25 cellular contexts compared by ENCODE assay signal in genomic region chr19:18772620-18773587, GRCh38. TPM values are rescaled to one million over a fixed set of nuclear protein-coding genes. Genes with fewer than 3 reads are reported as not detected.
A peak's percentile ranks its signal among the peaks of the same experiment; 100 is the strongest.
DNase-seq lines count a peak whose midpoint lies in the region; ATAC-seq and TF ChIP-seq lines count a peak whose summit lies in the region.
"Had no signal": no experiment of that assay in that cellular context is flagged by ENCODE, and none has a peak within 500 bp of the region (broad histone marks: within the 10 kb centered on the region; RNA-seq: fewer than 3 reads in every experiment).

No MANE protein-coding gene starts in this region.

- H3K4me3 ChIP-seq in heart left ventricle (no peak overlapping the region), Peyer's patch (no peak overlapping the region)
- H3K4me3 ChIP-seq: A549, uterus had no signal

- DNase-seq in Right ventricle myocardium inferior (ENCODE audit: missing footprints) (peak; percentile 45), heart left ventricle (no peak), SHP77 (lab: John Stamatoyannopoulos, UW) (peak; percentile 49 to 83), endothelial cell (ENCODE audit: low spot score) (no peak), Peyer's patch (no peak), GM19238 (ENCODE audit: insufficient read length, low spot score) (no peak), mesenteric fat pad (ENCODE audit: low spot score) (no peak)
- DNase-seq in natural killer cell treated with Interleukin-12 subunit alpha and Interleukin-12 subunit beta and Interleukin-15 and Interleukin-18, amount 100 ng/mL, for 72 hours (ENCODE audit: low spot score): no peak
- DNase-seq: activated B cell treated with CpG ODN at 0.5 μM for 24 hours; activated CD8-positive, alpha-beta memory T cell treated with anti-CD3 and anti-CD28 coated beads for 24 hours; activated T-cell treated with anti-CD3 and anti-CD28 coated beads, Interleukin-2, amount 50 U/mL, for 4 hours; aorta; Calu3; effector CD4-positive, alpha-beta T cell; naive B cell; NCI-H1048; NCI-H526; uterus had no signal

- peaks cover 22% of the 10 kb centered on the region for H3K27me3 Mint-ChIP-seq in endothelial cell (ENCODE audit: unreplicated experiment)
- H3K27me3 Mint-ChIP-seq in natural killer cell treated with Interleukin-12 subunit alpha and Interleukin-12 subunit beta and Interleukin-15 and Interleukin-18, amount 100 ng/mL, for 72 hours: no peaks in the 10 kb centered on the region
- H3K27me3 Mint-ChIP-seq: activated B cell treated with CpG ODN at 0.5 μM for 24 hours; activated naive CD4-positive, alpha-beta T cell treated with anti-CD3 and anti-CD28 coated beads, Interleukin-2, amount 50 U/mL, for 24 hours; memory B cell; naive B cell had no signal

- H3K27me3 ChIP-seq in heart left ventricle: peaks cover 0 to 7% (median 0%) of the 10 kb centered on the region in 9 donors
- H3K27me3 ChIP-seq in Peyer's patch: no peaks in the 10 kb centered on the region
- H3K27me3 ChIP-seq: uterus had no signal

- TF ChIP-seq POLR2A in heart left ventricle (IDR thresholded peaks at IDR 0.05) (no peak), Peyer's patch (IDR thresholded peaks at IDR 0.05) (no peak)

- no peaks in the 10 kb centered on the region for H3K36me3 ChIP-seq in heart left ventricle
- H3K36me3 ChIP-seq in Peyer's patch: no peaks in the 10 kb centered on the region
- H3K36me3 ChIP-seq: uterus had no signal

- no peak overlapping the region for H3K27ac ChIP-seq in heart left ventricle
- H3K27ac ChIP-seq in Peyer's patch: no peak overlapping the region
- H3K27ac ChIP-seq: A549, KMS-11, parathyroid adenoma, uterus had no signal

- ATAC-seq in Right ventricle myocardium inferior: no peak
- no peak for ATAC-seq in heart left ventricle
- no peak for ATAC-seq in natural killer cell treated with Interleukin-12 subunit alpha and Interleukin-12 subunit beta and Interleukin-15 and Interleukin-18, amount 100 ng/mL, for 72 hours
- ATAC-seq: A549; activated T-cell treated with anti-CD3 and anti-CD28 coated beads, Interleukin-2, amount 50 U/mL, for 4 hours; sciatic nerve had no signal

- H3K4me1 Mint-ChIP-seq in endothelial cell (ENCODE audit: unreplicated experiment): no peaks in the 10 kb centered on the region
- H3K4me1 Mint-ChIP-seq in natural killer cell treated with Interleukin-12 subunit alpha and Interleukin-12 subunit beta and Interleukin-15 and Interleukin-18, amount 100 ng/mL, for 72 hours (ENCODE audit: low read depth in 2 of 2): peaks cover 2 to 6% of the 10 kb centered on the region in 2 donors
- H3K4me1 Mint-ChIP-seq: activated B cell treated with CpG ODN at 0.5 μM for 24 hours; activated naive CD4-positive, alpha-beta T cell treated with anti-CD3 and anti-CD28 coated beads, Interleukin-2, amount 50 U/mL, for 24 hours; memory B cell had no signal

- H3K9me3 Mint-ChIP-seq in endothelial cell (ENCODE audit: unreplicated experiment): no peaks in the 10 kb centered on the region
- H3K9me3 Mint-ChIP-seq in natural killer cell treated with Interleukin-12 subunit alpha and Interleukin-12 subunit beta and Interleukin-15 and Interleukin-18, amount 100 ng/mL, for 72 hours: no peaks in the 10 kb centered on the region
- H3K9me3 Mint-ChIP-seq: activated B cell treated with CpG ODN at 0.5 μM for 24 hours; activated naive CD4-positive, alpha-beta T cell treated with anti-CD3 and anti-CD28 coated beads, Interleukin-2, amount 50 U/mL, for 24 hours; activated T-cell treated with anti-CD3 and anti-CD28 coated beads, Interleukin-2, amount 50 U/mL, for 4 hours; memory B cell; naive B cell; T-helper 1 cell treated with Interleukin-12 subunit alpha and Interleukin-12 subunit beta and Interleukin-4 antibody, amounts not matched to agents 30 μg/mL and 1 μg/mL, for 36 hours had no signal

- H3K9me3 ChIP-seq in heart left ventricle (no peaks in the 10 kb centered on the region), Peyer's patch (no peaks in the 10 kb centered on the region)
- H3K9me3 ChIP-seq: A549, uterus had no signal

- H3K4me1 ChIP-seq in heart left ventricle (peaks cover 0 to 5% (median 0%) of the 10 kb centered on the region in 12 donors), Peyer's patch (no peaks in the 10 kb centered on the region)
- H3K4me1 ChIP-seq: uterus had no signal

- 84 to 92% (median 88%) methylated on average over 19 to 27 of the region's 27 CpGs for WGBS in heart left ventricle, 4 donors

- H3K4me3 Mint-ChIP-seq in endothelial cell (ENCODE audit: unreplicated experiment): no peak overlapping the region
- H3K4me3 Mint-ChIP-seq in natural killer cell treated with Interleukin-12 subunit alpha and Interleukin-12 subunit beta and Interleukin-15 and Interleukin-18, amount 100 ng/mL, for 72 hours: no peak overlapping the region
- H3K4me3 Mint-ChIP-seq: activated B cell treated with CpG ODN at 0.5 μM for 24 hours; activated naive CD4-positive, alpha-beta T cell treated with anti-CD3 and anti-CD28 coated beads, Interleukin-2, amount 50 U/mL, for 24 hours; activated T-cell treated with anti-CD3 and anti-CD28 coated beads, Interleukin-2, amount 50 U/mL, for 4 hours; memory B cell; naive B cell; T-helper 1 cell treated with Interleukin-12 subunit alpha and Interleukin-12 subunit beta and Interleukin-4 antibody, amounts not matched to agents 30 μg/mL and 1 μg/mL, for 36 hours had no signal

- peak overlapping the region; percentile 31 for H3K27ac Mint-ChIP-seq in endothelial cell (ENCODE audit: unreplicated experiment)
- no peak overlapping the region for H3K27ac Mint-ChIP-seq in natural killer cell treated with Interleukin-12 subunit alpha and Interleukin-12 subunit beta and Interleukin-15 and Interleukin-18, amount 100 ng/mL, for 72 hours
- H3K27ac Mint-ChIP-seq: activated B cell treated with CpG ODN at 0.5 μM for 24 hours; activated naive CD4-positive, alpha-beta T cell treated with anti-CD3 and anti-CD28 coated beads, Interleukin-2, amount 50 U/mL, for 24 hours; memory B cell; T-helper 1 cell treated with Interleukin-12 subunit alpha and Interleukin-12 subunit beta and Interleukin-4 antibody, amounts not matched to agents 30 μg/mL and 1 μg/mL, for 36 hours had no signal

- H3K36me3 Mint-ChIP-seq in endothelial cell (ENCODE audit: low read depth, unreplicated experiment): peaks cover 5% of the 10 kb centered on the region
- H3K36me3 Mint-ChIP-seq in natural killer cell treated with Interleukin-12 subunit alpha and Interleukin-12 subunit beta and Interleukin-15 and Interleukin-18, amount 100 ng/mL, for 72 hours: no peaks in the 10 kb centered on the region
- H3K36me3 Mint-ChIP-seq: activated naive CD4-positive, alpha-beta T cell treated with anti-CD3 and anti-CD28 coated beads, Interleukin-2, amount 50 U/mL, for 24 hours; naive B cell had no signal

- TF ChIP-seq CTCF in heart left ventricle (IDR thresholded peaks at IDR 0.05): no peak
- no peak for TF ChIP-seq CTCF in endothelial cell (IDR thresholded peaks at IDR 0.05; ENCODE audit: unreplicated experiment)
- TF ChIP-seq CTCF in Peyer's patch (IDR thresholded peaks at IDR 0.05): no peak

- intact Hi-C loops in Right ventricle myocardium inferior (cut with DNase I) (no loop called here), heart left ventricle (cut with DNase I) (no loop called here)

RNA-seq across cellular contexts. Expression of gene COMP, which starts 18.2 kb away (rescaled TPM):
- total RNA-seq in Right ventricle myocardium inferior: not detected
- total RNA-seq in heart left ventricle: 1 to 10 TPM in 3 of 9 donors, under 1 TPM in 5, not detected in 1; 0.16 to 2.7 (median 0.60) TPM
- polyA plus RNA-seq in heart left ventricle: under 1 TPM; 0.11 to 0.53 TPM
- not detected for total RNA-seq in endothelial cell (ENCODE audit: unreplicated experiment)
- total RNA-seq in Peyer's patch: under 1 TPM in 1 of 4 donors, not detected in 3; 0.40 TPM
- total RNA-seq in natural killer cell treated with Interleukin-12 subunit alpha and Interleukin-12 subunit beta and Interleukin-15 and Interleukin-18, amount 100 ng/mL, for 72 hours: not detected
- total RNA-seq in mesenteric fat pad: 21.2 TPM
- total RNA-seq: activated T-cell treated with anti-CD3 and anti-CD28 coated beads, Interleukin-2, amount 50 U/mL, for 4 hours; Calu3 had no signal
- polyA plus RNA-seq: A549 had no signal

RNA-seq across cellular contexts. Expression of gene UPF1, which starts 58.9 kb away (rescaled TPM):
- total RNA-seq in Right ventricle myocardium inferior: 37.0 TPM
- total RNA-seq in heart left ventricle: 10 to 100 TPM; 27.5 to 84.4 (median 40.2) TPM
- 10 to 100 TPM; 33.4 to 34.3 TPM for polyA plus RNA-seq in heart left ventricle
- 69.8 TPM for total RNA-seq in endothelial cell (ENCODE audit: unreplicated experiment)
- 100 to 1,000 TPM in 3 of 4 donors, 10 to 100 TPM in 1; 63.9 to 157 (median 127) TPM for total RNA-seq in Peyer's patch
- total RNA-seq in natural killer cell treated with Interleukin-12 subunit alpha and Interleukin-12 subunit beta and Interleukin-15 and Interleukin-18, amount 100 ng/mL, for 72 hours: 100 to 1,000 TPM; 104 to 150 TPM
- 53.8 TPM for total RNA-seq in mesenteric fat pad

Comparison
In these comparisons a context has a peak if more than half of its experiments do, and no peak if none do; other contexts are left out.
1. DNase-seq: peak in Right ventricle myocardium inferior (single experiment) and SHP77 (2 of 2); none in heart left ventricle (0 of 5), endothelial cell (single experiment), Peyer's patch (0 of 3), natural killer cell treated with Interleukin-12 subunit alpha and Interleukin-12 subunit beta and Interleukin-15 and Interleukin-18, amount 100 ng/mL, for 72 hours (single experiment), GM19238 (single experiment) and mesenteric fat pad (single experiment).